In genomic region chr2:83196225-83196624, GRCh38 we compare ENCODE assay signal across 10 cellular contexts.
DNase-seq lines count a peak whose midpoint lies in the region; ATAC-seq, FAIRE-seq and TF ChIP-seq lines count a peak whose summit lies in the region.
"Had no signal": no experiment of that assay in that cellular context is flagged by ENCODE, and none has a peak within 500 bp of the region (broad histone marks: within the 10 kb centered on the region; RNA-seq: fewer than 3 reads in every experiment).

No MANE protein-coding gene starts in this region.

- no peaks in the 10 kb centered on the region for H3K27me3 Mint-ChIP-seq in effector memory CD8-positive, alpha-beta T cell
- H3K27me3 Mint-ChIP-seq: dendritic cell treated with granulocyte-macrophage colony-stimulating factor and Interleukin-4, amounts not matched to agents 40 ng/mL and 50 ng/mL, for 4 days; stimulated activated naive B cell treated with anti-CD40 and anti-IgM and Interleukin-4, amounts not matched to agents 10 μg/mL and 1 μg/mL and 100 μg/mL, for 72 hours had no signal

- no peak for ATAC-seq in effector memory CD8-positive, alpha-beta T cell (replicated peaks)
- ATAC-seq in GM19324 (IDR thresholded peaks at IDR 0.05; ENCODE audit: low FRiP score, unreplicated experiment) = no peak

- intact Hi-C loops in tibial artery (cut with DNase I; ENCODE audit: low total_unique reads) = no loop called here

- no peaks in the 10 kb centered on the region for H3K36me3 ChIP-seq in tibial artery

- H3K9me3 ChIP-seq in tibial artery = no peaks in the 10 kb centered on the region

- no peaks in the 10 kb centered on the region for H3K36me3 Mint-ChIP-seq in effector memory CD8-positive, alpha-beta T cell (ENCODE audit: insufficient read depth)
- H3K36me3 Mint-ChIP-seq: stimulated activated naive B cell treated with anti-CD40 and anti-IgM and Interleukin-4, amounts not matched to agents 10 μg/mL and 1 μg/mL and 100 μg/mL, for 72 hours had no signal

- peaks cover 0 to 10% of the 10 kb centered on the region in 2 donors for H3K9me3 Mint-ChIP-seq in effector memory CD8-positive, alpha-beta T cell
- H3K9me3 Mint-ChIP-seq: dendritic cell treated with granulocyte-macrophage colony-stimulating factor and Interleukin-4, amounts not matched to agents 40 ng/mL and 50 ng/mL, for 4 days; stimulated activated naive B cell treated with anti-CD40 and anti-IgM and Interleukin-4, amounts not matched to agents 10 μg/mL and 1 μg/mL and 100 μg/mL, for 72 hours had no signal

- no peak overlapping the region for H3K4me3 ChIP-seq in tibial artery

- peak; percentile 7 for DNase-seq in COR-L47 (lab: John Stamatoyannopoulos, UW)
- peak; percentile 67 for DNase-seq in LHCN-M2 (ENCODE audit: low read depth)
- DNase-seq in amniotic stem cell (lab: John Stamatoyannopoulos, UW) = peak; percentile 5
- DNase-seq in NK-92 treated with Interleukin-12 subunit alpha and Interleukin-12 subunit beta, amount 100 ng/mL, for 24 hours (lab: John Stamatoyannopoulos, UW) = no peak
- no peak for DNase-seq in tibial artery
- DNase-seq in effector memory CD8-positive, alpha-beta T cell = no peak
- DNase-seq: stimulated activated naive B cell treated with anti-CD40 and anti-IgM and Interleukin-4, amounts not matched to agents 10 μg/mL and 1 μg/mL and 100 μg/mL, for 72 hours had no signal

- no peak overlapping the region for H3K27ac Mint-ChIP-seq in effector memory CD8-positive, alpha-beta T cell
- H3K27ac Mint-ChIP-seq: dendritic cell treated with granulocyte-macrophage colony-stimulating factor and Interleukin-4, amounts not matched to agents 40 ng/mL and 50 ng/mL, for 4 days; stimulated activated naive B cell treated with anti-CD40 and anti-IgM and Interleukin-4, amounts not matched to agents 10 μg/mL and 1 μg/mL and 100 μg/mL, for 72 hours had no signal

- H3K4me3 Mint-ChIP-seq in effector memory CD8-positive, alpha-beta T cell = no peak overlapping the region
- H3K4me3 Mint-ChIP-seq: dendritic cell treated with granulocyte-macrophage colony-stimulating factor and Interleukin-4, amounts not matched to agents 40 ng/mL and 50 ng/mL, for 4 days; stimulated activated naive B cell treated with anti-CD40 and anti-IgM and Interleukin-4, amounts not matched to agents 10 μg/mL and 1 μg/mL and 100 μg/mL, for 72 hours had no signal

- H3K27me3 ChIP-seq in tibial artery = no peaks in the 10 kb centered on the region

- no peaks in the 10 kb centered on the region for H3K4me1 Mint-ChIP-seq in effector memory CD8-positive, alpha-beta T cell (ENCODE audit: low read depth in 2 of 2)
- H3K4me1 Mint-ChIP-seq: stimulated activated naive B cell treated with anti-CD40 and anti-IgM and Interleukin-4, amounts not matched to agents 10 μg/mL and 1 μg/mL and 100 μg/mL, for 72 hours had no signal

- no peaks in the 10 kb centered on the region for H3K4me1 ChIP-seq in tibial artery

- H3K27ac ChIP-seq in tibial artery = no peak overlapping the region

- TF ChIP-seq CTCF in tibial artery (IDR thresholded peaks at IDR 0.05) = peak in 1 of 2 experiments; percentile 6

- FAIRE-seq in islet of Langerhans (lab: Jason Lieb, UNC) = peak; percentile 92

Comparison
In these comparisons a context has a peak if more than half of its experiments do, and no peak if none do; other contexts are left out.
1. DNase-seq: peak in COR-L47 (single experiment), LHCN-M2 (single experiment) and amniotic stem cell (single experiment); none in NK-92 treated with Interleukin-12 subunit alpha and Interleukin-12 subunit beta, amount 100 ng/mL, for 24 hours (single experiment), tibial artery (0 of 2) and effector memory CD8-positive, alpha-beta T cell (0 of 3).